ENCODE assay signal across 29 cellular contexts in the genomic region with DNA sequence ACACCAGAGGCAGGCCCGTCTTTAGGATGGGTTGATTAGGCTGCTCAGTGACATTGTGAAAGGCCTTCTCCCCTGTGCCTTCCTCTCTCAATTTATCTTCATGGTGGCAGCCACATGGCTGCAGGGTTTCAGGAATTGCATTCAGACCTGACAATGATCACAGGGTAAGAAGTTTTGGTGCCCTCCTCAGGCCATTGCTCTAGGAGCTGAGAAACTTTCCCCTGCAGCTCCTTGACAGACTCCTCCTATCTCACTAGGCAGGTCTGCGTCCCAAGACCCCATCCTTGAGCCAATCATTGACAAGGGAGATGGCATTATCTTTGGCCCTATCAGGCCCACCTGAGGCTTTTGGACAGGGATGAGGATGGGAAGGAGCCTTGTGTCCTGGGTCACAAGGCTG. TPM values are rescaled to one million over a fixed set of nuclear protein-coding genes. Genes with fewer than 3 reads are reported as not detected.
DNase-seq lines count a peak whose midpoint lies in the region; ATAC-seq and TF ChIP-seq lines count a peak whose summit lies in the region.
"Had no signal": no experiment of that assay in that cellular context is flagged by ENCODE, and none has a peak within 500 bp of the region (broad histone marks: within the 10 kb centered on the region; RNA-seq: fewer than 3 reads in every experiment).

No MANE protein-coding gene starts in this region.

- CTCF ChIA-PET in WTC11 (lab: Charles Lee), result interaction anchor here (0.8 to 2.1 kb wide), 4 partner anchors 17 to 76 kb away, joined by 3 to 21 read pairs (median 3); no protein-coding TSS in a partner anchor

- H3K4me1 Mint-ChIP-seq in WTC11, result 0 out of 2 replicates have a peak, but pooled peaks cover 2% of the 10 kb centered on the region
- H3K4me1 Mint-ChIP-seq in effector memory CD8-positive, alpha-beta T cell (ENCODE audit: low read depth in 2 of 2), result no peaks in the 10 kb centered on the region
- H3K4me1 Mint-ChIP-seq: CD14-positive monocyte; CD8-positive, alpha-beta memory T cell had no signal

- no peaks in the 10 kb centered on the region for H3K27me3 Mint-ChIP-seq in WTC11 (ENCODE audit: low read depth)
- H3K27me3 Mint-ChIP-seq in effector memory CD8-positive, alpha-beta T cell, result peaks cover 13 to 37% of the 10 kb centered on the region in 2 donors

- DNase-seq in NCI-H82 (lab: John Stamatoyannopoulos, UW), result peak; percentile 13
- DNase-seq in NCI-H82 treated with DMSO at 0.1 percent for 48 hours (lab: John Stamatoyannopoulos, UW; ENCODE audit: unreplicated experiment), result no peak
- peak; percentile 25 for DNase-seq in WTC11 (ENCODE audit: low spot score)
- peak; percentile 38 for DNase-seq in iPS-NIHi7 (ENCODE audit: extremely low spot score)
- DNase-seq in effector memory CD8-positive, alpha-beta T cell, result no peak
- DNase-seq in NCI-H510A treated with DMSO at 0.1 percent for 48 hours (lab: John Stamatoyannopoulos, UW), result no peak
- DNase-seq: 8988T; ACHN; BE2C; CD8-positive, alpha-beta memory T cell; DMS 273 treated with DMSO at 0.1 percent for 48 hours; DMS79; EL; GF-D8; H7; Karpas-422; MV-4-11; NCI-H1105; NCI-H1436 treated with DMSO at 0.1 percent for 48 hours; NCI-H187 treated with DMSO at 0.1 percent for 48 hours; NCI-H2171 treated with DMSO at 0.1 percent for 48 hours; NCI-H524 treated with DMSO at 0.1 percent for 48 hours; NCI-H774; SHP77 had no signal

- POLR2A ChIA-PET in WTC11 (lab: Charles Lee), result no interaction called here

- H3K9me3 Mint-ChIP-seq in WTC11, result no peaks in the 10 kb centered on the region
- H3K9me3 Mint-ChIP-seq in effector memory CD8-positive, alpha-beta T cell, result no peaks in the 10 kb centered on the region
- H3K9me3 Mint-ChIP-seq: CD14-positive monocyte; CD8-positive, alpha-beta memory T cell had no signal

- TF ChIP-seq CTCF in WTC11 (IDR thresholded peaks at IDR 0.05), result no peak

- no peak overlapping the region for H3K4me3 Mint-ChIP-seq in WTC11
- H3K4me3 Mint-ChIP-seq in effector memory CD8-positive, alpha-beta T cell, result no peak overlapping the region
- H3K4me3 Mint-ChIP-seq: CD14-positive monocyte; CD8-positive, alpha-beta memory T cell had no signal

- ATAC-seq in WTC11 (peak; percentile 94), GM18873 (IDR thresholded peaks at IDR 0.05; ENCODE audit: low FRiP score, unreplicated experiment) (no peak)
- ATAC-seq in effector memory CD8-positive, alpha-beta T cell (replicated peaks), result no peak
- ATAC-seq: HepG2, Panc1 had no signal

- H3K27ac Mint-ChIP-seq in WTC11, result no peak overlapping the region
- no peak overlapping the region for H3K27ac Mint-ChIP-seq in effector memory CD8-positive, alpha-beta T cell
- H3K27ac Mint-ChIP-seq: CD14-positive monocyte; CD8-positive, alpha-beta memory T cell had no signal

- H3K36me3 Mint-ChIP-seq in WTC11, result no peaks in the 10 kb centered on the region
- H3K36me3 Mint-ChIP-seq in effector memory CD8-positive, alpha-beta T cell (ENCODE audit: insufficient read depth), result no peaks in the 10 kb centered on the region
- H3K36me3 Mint-ChIP-seq: CD14-positive monocyte; CD8-positive, alpha-beta memory T cell had no signal

TF ChIP-seq in WTC11, 78 proteins besides CTCF, POLR2A, EP300 and RAD21:
- TF ChIP-seq ZNF121 (CRISPR knock-in tag; IDR thresholded peaks at IDR 0.05), result peak; percentile 81; the same call in 1 of the 2 replicates
- TF ChIP-seq, protein P1, sequence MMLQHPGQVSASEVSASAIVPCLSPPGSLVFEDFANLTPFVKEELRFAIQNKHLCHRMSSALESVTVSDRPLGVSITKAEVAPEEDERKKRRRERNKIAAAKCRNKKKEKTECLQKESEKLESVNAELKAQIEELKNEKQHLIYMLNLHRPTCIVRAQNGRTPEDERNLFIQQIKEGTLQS (CRISPR knock-in tag; conservative IDR thresholded peaks at IDR 0.05), result no peak

RNA-seq across cellular contexts. Expression of a gene that starts 57.4 kb away (rescaled TPM):
- total RNA-seq in WTC11 (2021), result 1.8 to 2.6 TPM (median 2.2 TPM) in 3 replicates
- total RNA-seq: CD8-positive, alpha-beta memory T cell; HepG2; OCI-LY7 had no signal

Comparison
In these comparisons a context has a peak if more than half of its experiments do, and no peak if none do; other contexts are left out.
1. DNase-seq: peak in NCI-H82 (single experiment), WTC11 (single experiment) and iPS-NIHi7 (single experiment); none in NCI-H82 treated with DMSO at 0.1 percent for 48 hours (single experiment), effector memory CD8-positive, alpha-beta T cell (0 of 3) and NCI-H510A treated with DMSO at 0.1 percent for 48 hours (single experiment).